Comparison of ENCODE assay signal across 1 cellular context in genomic region chr20:309841-310644, GRCh38.
TF ChIP-seq lines count a peak whose summit lies in the region.

No MANE protein-coding gene starts in this region.

TF ChIP-seq in HepG2, 621 proteins besides CTCF, POLR2A, EP300 and RAD21 (continued from another document and continues in another):
- TF ChIP-seq GATA4 (IDR thresholded peaks at IDR 0.05; ENCODE audit: borderline replicate concordance, low read depth) = no peak
- no peak for TF ChIP-seq SIX1 (CRISPR knock-in tag; IDR thresholded peaks at IDR 0.05; ENCODE audit: borderline replicate concordance)
- TF ChIP-seq POGZ (CRISPR knock-in tag; IDR thresholded peaks at IDR 0.05) = peak; percentile 77
- 0 out of 2 replicates have a peak, but pooled peaks have one; percentile 75 for TF ChIP-seq ZNF337 (CRISPR knock-in tag; IDR thresholded peaks at IDR 0.05; ENCODE audit: borderline replicate concordance, low read depth)
- TF ChIP-seq ZBTB49 (CRISPR knock-in tag; IDR thresholded peaks at IDR 0.05; ENCODE audit: borderline replicate concordance) = no peak
- TF ChIP-seq, protein P1, sequence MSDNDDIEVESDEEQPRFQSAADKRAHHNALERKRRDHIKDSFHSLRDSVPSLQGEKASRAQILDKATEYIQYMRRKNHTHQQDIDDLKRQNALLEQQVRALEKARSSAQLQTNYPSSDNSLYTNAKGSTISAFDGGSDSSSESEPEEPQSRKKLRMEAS (IDR thresholded peaks at IDR 0.05) = peak; percentile 89
- peak; percentile 98; the same call in 1 of the 2 replicates for TF ChIP-seq CAMTA2 (CRISPR knock-in tag; IDR thresholded peaks at IDR 0.05; ENCODE audit: borderline replicate concordance)
- no peak for TF ChIP-seq CSRNP2 (CRISPR knock-in tag; conservative IDR thresholded peaks at IDR 0.05; ENCODE audit: low read depth)
- peak; percentile 41 to 46; a peak in 1 of 4 replicates for TF ChIP-seq HMGXB4 (CRISPR knock-in tag; IDR thresholded peaks at IDR 0.05; ENCODE audit: borderline replicate concordance in 1 of 2, low read depth in 1 of 2)
- TF ChIP-seq JUND (CRISPR knock-in tag; IDR thresholded peaks at IDR 0.05) = 0 out of 2 replicates have a peak, but pooled peaks have one; percentile 53
- TF ChIP-seq, protein P2, sequence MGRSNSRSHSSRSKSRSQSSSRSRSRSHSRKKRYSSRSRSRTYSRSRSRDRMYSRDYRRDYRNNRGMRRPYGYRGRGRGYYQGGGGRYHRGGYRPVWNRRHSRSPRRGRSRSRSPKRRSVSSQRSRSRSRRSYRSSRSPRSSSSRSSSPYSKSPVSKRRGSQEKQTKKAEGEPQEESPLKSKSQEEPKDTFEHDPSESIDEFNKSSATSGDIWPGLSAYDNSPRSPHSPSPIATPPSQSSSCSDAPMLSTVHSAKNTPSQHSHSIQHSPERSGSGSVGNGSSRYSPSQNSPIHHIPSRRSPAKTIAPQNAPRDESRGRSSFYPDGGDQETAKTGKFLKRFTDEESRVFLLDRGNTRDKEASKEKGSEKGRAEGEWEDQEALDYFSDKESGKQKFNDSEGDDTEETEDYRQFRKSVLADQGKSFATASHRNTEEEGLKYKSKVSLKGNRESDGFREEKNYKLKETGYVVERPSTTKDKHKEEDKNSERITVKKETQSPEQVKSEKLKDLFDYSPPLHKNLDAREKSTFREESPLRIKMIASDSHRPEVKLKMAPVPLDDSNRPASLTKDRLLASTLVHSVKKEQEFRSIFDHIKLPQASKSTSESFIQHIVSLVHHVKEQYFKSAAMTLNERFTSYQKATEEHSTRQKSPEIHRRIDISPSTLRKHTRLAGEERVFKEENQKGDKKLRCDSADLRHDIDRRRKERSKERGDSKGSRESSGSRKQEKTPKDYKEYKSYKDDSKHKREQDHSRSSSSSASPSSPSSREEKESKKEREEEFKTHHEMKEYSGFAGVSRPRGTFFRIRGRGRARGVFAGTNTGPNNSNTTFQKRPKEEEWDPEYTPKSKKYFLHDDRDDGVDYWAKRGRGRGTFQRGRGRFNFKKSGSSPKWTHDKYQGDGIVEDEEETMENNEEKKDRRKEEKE (IDR thresholded peaks at IDR 0.05) = no peak
- TF ChIP-seq MIXL1 (CRISPR knock-in tag; IDR thresholded peaks at IDR 0.05) = 0 out of 2 replicates have a peak, but pooled peaks have one; percentile 2
- TF ChIP-seq, protein P3, sequence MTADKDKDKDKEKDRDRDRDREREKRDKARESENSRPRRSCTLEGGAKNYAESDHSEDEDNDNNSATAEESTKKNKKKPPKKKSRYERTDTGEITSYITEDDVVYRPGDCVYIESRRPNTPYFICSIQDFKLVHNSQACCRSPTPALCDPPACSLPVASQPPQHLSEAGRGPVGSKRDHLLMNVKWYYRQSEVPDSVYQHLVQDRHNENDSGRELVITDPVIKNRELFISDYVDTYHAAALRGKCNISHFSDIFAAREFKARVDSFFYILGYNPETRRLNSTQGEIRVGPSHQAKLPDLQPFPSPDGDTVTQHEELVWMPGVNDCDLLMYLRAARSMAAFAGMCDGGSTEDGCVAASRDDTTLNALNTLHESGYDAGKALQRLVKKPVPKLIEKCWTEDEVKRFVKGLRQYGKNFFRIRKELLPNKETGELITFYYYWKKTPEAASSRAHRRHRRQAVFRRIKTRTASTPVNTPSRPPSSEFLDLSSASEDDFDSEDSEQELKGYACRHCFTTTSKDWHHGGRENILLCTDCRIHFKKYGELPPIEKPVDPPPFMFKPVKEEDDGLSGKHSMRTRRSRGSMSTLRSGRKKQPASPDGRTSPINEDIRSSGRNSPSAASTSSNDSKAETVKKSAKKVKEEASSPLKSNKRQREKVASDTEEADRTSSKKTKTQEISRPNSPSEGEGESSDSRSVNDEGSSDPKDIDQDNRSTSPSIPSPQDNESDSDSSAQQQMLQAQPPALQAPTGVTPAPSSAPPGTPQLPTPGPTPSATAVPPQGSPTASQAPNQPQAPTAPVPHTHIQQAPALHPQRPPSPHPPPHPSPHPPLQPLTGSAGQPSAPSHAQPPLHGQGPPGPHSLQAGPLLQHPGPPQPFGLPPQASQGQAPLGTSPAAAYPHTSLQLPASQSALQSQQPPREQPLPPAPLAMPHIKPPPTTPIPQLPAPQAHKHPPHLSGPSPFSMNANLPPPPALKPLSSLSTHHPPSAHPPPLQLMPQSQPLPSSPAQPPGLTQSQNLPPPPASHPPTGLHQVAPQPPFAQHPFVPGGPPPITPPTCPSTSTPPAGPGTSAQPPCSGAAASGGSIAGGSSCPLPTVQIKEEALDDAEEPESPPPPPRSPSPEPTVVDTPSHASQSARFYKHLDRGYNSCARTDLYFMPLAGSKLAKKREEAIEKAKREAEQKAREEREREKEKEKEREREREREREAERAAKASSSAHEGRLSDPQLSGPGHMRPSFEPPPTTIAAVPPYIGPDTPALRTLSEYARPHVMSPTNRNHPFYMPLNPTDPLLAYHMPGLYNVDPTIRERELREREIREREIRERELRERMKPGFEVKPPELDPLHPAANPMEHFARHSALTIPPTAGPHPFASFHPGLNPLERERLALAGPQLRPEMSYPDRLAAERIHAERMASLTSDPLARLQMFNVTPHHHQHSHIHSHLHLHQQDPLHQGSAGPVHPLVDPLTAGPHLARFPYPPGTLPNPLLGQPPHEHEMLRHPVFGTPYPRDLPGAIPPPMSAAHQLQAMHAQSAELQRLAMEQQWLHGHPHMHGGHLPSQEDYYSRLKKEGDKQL (CRISPR knock-in tag; IDR thresholded peaks at IDR 0.05; ENCODE audit: low read depth) = no peak
- peak; percentile 72; the same call in 1 of the 2 replicates for TF ChIP-seq ZNF670 (CRISPR knock-in tag; IDR thresholded peaks at IDR 0.05; ENCODE audit: borderline replicate concordance)
- TF ChIP-seq FOXM1 (CRISPR knock-in tag; IDR thresholded peaks at IDR 0.05) = peak; percentile 7; the same call in 1 of the 2 replicates
- peak; percentile 63; the same call in 1 of the 2 replicates for TF ChIP-seq ZFP36L1 (CRISPR knock-in tag; IDR thresholded peaks at IDR 0.05)
- TF ChIP-seq ZFP90 (CRISPR knock-in tag; IDR thresholded peaks at IDR 0.05; ENCODE audit: borderline replicate concordance) = no peak
- TF ChIP-seq MIER2 (CRISPR knock-in tag; IDR thresholded peaks at IDR 0.05) = peak; percentile 24; the same call in 1 of the 2 replicates
- TF ChIP-seq AKAP8 (CRISPR knock-in tag; IDR thresholded peaks at IDR 0.05) = 0 out of 2 replicates have a peak, but pooled peaks have one; percentile 10
- TF ChIP-seq SRSF4 (IDR thresholded peaks at IDR 0.05; ENCODE audit: low read depth, low read length, poor library complexity, severe bottlenecking) = no peak
- TF ChIP-seq, protein P4, sequence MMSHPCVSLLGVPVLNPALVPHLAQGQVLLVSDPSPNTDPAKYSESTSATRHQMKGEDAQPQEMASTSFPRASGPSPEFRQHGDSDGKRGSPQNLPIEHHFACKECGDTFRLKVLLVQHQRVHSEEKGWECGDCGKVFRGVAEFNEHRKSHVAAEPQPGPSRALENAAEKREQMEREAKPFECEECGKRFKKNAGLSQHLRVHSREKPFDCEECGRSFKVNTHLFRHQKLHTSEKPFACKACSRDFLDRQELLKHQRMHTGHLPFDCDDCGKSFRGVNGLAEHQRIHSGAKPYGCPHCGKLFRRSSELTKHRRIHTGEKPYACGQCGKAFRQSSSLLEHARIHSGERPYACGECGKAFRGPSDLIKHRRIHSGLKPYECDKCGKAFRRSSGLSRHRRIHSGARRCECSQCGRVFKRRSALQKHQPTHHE (CRISPR knock-in tag; IDR thresholded peaks at IDR 0.05; ENCODE audit: borderline replicate concordance) = 0 out of 2 replicates have a peak, but pooled peaks have one; percentile 42
- TF ChIP-seq ARNTL (CRISPR knock-in tag; IDR thresholded peaks at IDR 0.05) = no peak; the same call in 1 of the 2 replicates
- TF ChIP-seq HOXA3 (CRISPR knock-in tag; IDR thresholded peaks at IDR 0.05) = peak; percentile 25; the same call in 1 of the 2 replicates
- no peak for TF ChIP-seq SNAI1 (CRISPR knock-in tag; IDR thresholded peaks at IDR 0.05; ENCODE audit: borderline replicate concordance)
- peak; percentile 66; the same call in 1 of the 2 replicates for TF ChIP-seq ZNF772 (CRISPR knock-in tag; IDR thresholded peaks at IDR 0.05)
- TF ChIP-seq SOX6 (IDR thresholded peaks at IDR 0.05) = no peak
- peak; percentile 77 for TF ChIP-seq SOX6 (CRISPR knock-in tag; IDR thresholded peaks at IDR 0.05)
- TF ChIP-seq ZEB1 (IDR thresholded peaks at IDR 0.05; ENCODE audit: insufficient replicate concordance, low read depth) = no peak
- TF ChIP-seq MAFG (CRISPR knock-in tag; IDR thresholded peaks at IDR 0.05) = no peak
- TF ChIP-seq, protein P5, sequence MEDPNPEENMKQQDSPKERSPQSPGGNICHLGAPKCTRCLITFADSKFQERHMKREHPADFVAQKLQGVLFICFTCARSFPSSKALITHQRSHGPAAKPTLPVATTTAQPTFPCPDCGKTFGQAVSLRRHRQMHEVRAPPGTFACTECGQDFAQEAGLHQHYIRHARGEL (CRISPR knock-in tag; IDR thresholded peaks at IDR 0.05) = peak; percentile 70; the same call in 1 of the 2 replicates
- TF ChIP-seq ZNF280B (CRISPR knock-in tag; IDR thresholded peaks at IDR 0.05; ENCODE audit: borderline replicate concordance) = peak; percentile 92
